Comparison of ENCODE assay signal across 12 cellular contexts in genomic region chr2:97715951-97716694, GRCh38. TPM values are rescaled to one million over a fixed set of nuclear protein-coding genes. Genes with fewer than 3 reads are reported as not detected.
A peak's percentile ranks its signal among the peaks of the same experiment; 100 is the strongest.
DNase-seq lines count a peak whose midpoint lies in the region; ATAC-seq and TF ChIP-seq lines count a peak whose summit lies in the region.
"Had no signal": no experiment of that assay in that cellular context is flagged by ENCODE, and none has a peak within 500 bp of the region (broad histone marks: within the 10 kb centered on the region; RNA-seq: fewer than 3 reads in every experiment).

No MANE protein-coding gene starts in this region.

- DNase-seq in activated naive CD4-positive, alpha-beta T cell treated with anti-CD3 and anti-CD28 coated beads for 36 hours, result no peak
- DNase-seq in activated naive CD4-positive, alpha-beta T cell treated with anti-CD3 and anti-CD28 coated beads, Interleukin-2, amount 50 U/mL, for 16 hours, result no peak
- no peak for DNase-seq in activated CD8-positive, alpha-beta T cell treated with anti-CD3 and anti-CD28 coated beads for 36 hours
- DNase-seq in left kidney (ENCODE audit: low read depth, low spot score) (peak; percentile 32), NCI-H2107 (lab: John Stamatoyannopoulos, UW) (no peak)
- DNase-seq in stimulated activated naive CD8-positive, alpha-beta T cell treated with anti-CD3 and anti-CD28 coated beads, Interleukin-15, amount 100 ng/mL, for 72 hours, result no peak
- DNase-seq: DMS79 treated with DMSO at 0.1 percent for 48 hours; NK-92 treated with Interleukin-12 subunit alpha and Interleukin-12 subunit beta, amount 100 ng/mL, for 24 hours; SJCRH30 had no signal

- no peak for TF ChIP-seq CTCF in activated CD8-positive, alpha-beta T cell treated with anti-CD3 and anti-CD28 coated beads for 36 hours (IDR thresholded peaks at IDR 0.05)

- H3K4me3 Mint-ChIP-seq in activated naive CD4-positive, alpha-beta T cell treated with anti-CD3 and anti-CD28 coated beads for 36 hours, result peak overlapping the region; percentile 85
- H3K4me3 Mint-ChIP-seq in activated CD8-positive, alpha-beta T cell treated with anti-CD3 and anti-CD28 coated beads for 36 hours, result peak overlapping the region; percentile 89
- H3K4me3 Mint-ChIP-seq in stimulated activated naive CD8-positive, alpha-beta T cell treated with anti-CD3 and anti-CD28 coated beads, Interleukin-15, amount 100 ng/mL, for 72 hours, result peak overlapping the region; percentile 92 to 98

- peaks cover 84% of the 10 kb centered on the region for H3K4me1 Mint-ChIP-seq in activated naive CD4-positive, alpha-beta T cell treated with anti-CD3 and anti-CD28 coated beads for 36 hours (ENCODE audit: low read depth)
- H3K4me1 Mint-ChIP-seq in activated CD8-positive, alpha-beta T cell treated with anti-CD3 and anti-CD28 coated beads for 36 hours (ENCODE audit: low read depth), result peaks cover 64% of the 10 kb centered on the region
- H3K4me1 Mint-ChIP-seq in stimulated activated naive CD8-positive, alpha-beta T cell treated with anti-CD3 and anti-CD28 coated beads, Interleukin-15, amount 100 ng/mL, for 72 hours, result peaks cover 91% of the 10 kb centered on the region

- CTCF ChIA-PET in activated naive CD4-positive, alpha-beta T cell treated with anti-CD3 and anti-CD28 coated beads for 36 hours (lab: Charles Lee), result interaction anchor here (0.6 to 1.5 kb wide), 2 partner anchors 13 to 18 kb away, joined by 3 to 7 read pairs; no protein-coding TSS in a partner anchor
- CTCF ChIA-PET in activated CD8-positive, alpha-beta T cell treated with anti-CD3 and anti-CD28 coated beads for 36 hours (lab: Charles Lee), result interaction anchor here (3.4 to 11.8 kb wide), 3 partner anchors 18 to 32 kb away, joined by 15 to 154 read pairs (median 143); no protein-coding TSS in a partner anchor

- H3K27ac Mint-ChIP-seq in activated naive CD4-positive, alpha-beta T cell treated with anti-CD3 and anti-CD28 coated beads for 36 hours, result peak overlapping the region; percentile 95
- H3K27ac Mint-ChIP-seq in activated CD8-positive, alpha-beta T cell treated with anti-CD3 and anti-CD28 coated beads for 36 hours, result peak overlapping the region; percentile 100
- H3K27ac Mint-ChIP-seq in stimulated activated naive CD8-positive, alpha-beta T cell treated with anti-CD3 and anti-CD28 coated beads, Interleukin-15, amount 100 ng/mL, for 72 hours, result peak overlapping the region; percentile 27 to 95

- no peak for ATAC-seq in activated CD8-positive, alpha-beta T cell treated with anti-CD3 and anti-CD28 coated beads for 36 hours
- ATAC-seq in stimulated activated naive CD8-positive, alpha-beta T cell treated with anti-CD3 and anti-CD28 coated beads, Interleukin-15, amount 100 ng/mL, for 72 hours, result no peak
- no peak for ATAC-seq in HG02588 (IDR thresholded peaks at IDR 0.05; ENCODE audit: unreplicated experiment)
- ATAC-seq in HG02884 (IDR thresholded peaks at IDR 0.05; ENCODE audit: unreplicated experiment), result no peak

- no peaks in the 10 kb centered on the region for H3K9me3 Mint-ChIP-seq in activated naive CD4-positive, alpha-beta T cell treated with anti-CD3 and anti-CD28 coated beads for 36 hours
- H3K9me3 Mint-ChIP-seq in activated CD8-positive, alpha-beta T cell treated with anti-CD3 and anti-CD28 coated beads for 36 hours, result no peaks in the 10 kb centered on the region
- H3K9me3 Mint-ChIP-seq in stimulated activated naive CD8-positive, alpha-beta T cell treated with anti-CD3 and anti-CD28 coated beads, Interleukin-15, amount 100 ng/mL, for 72 hours, result no peaks in the 10 kb centered on the region

- no peaks in the 10 kb centered on the region for H3K27me3 Mint-ChIP-seq in activated naive CD4-positive, alpha-beta T cell treated with anti-CD3 and anti-CD28 coated beads for 36 hours (ENCODE audit: low read depth)
- H3K27me3 Mint-ChIP-seq in activated CD8-positive, alpha-beta T cell treated with anti-CD3 and anti-CD28 coated beads for 36 hours, result no peaks in the 10 kb centered on the region
- no peaks in the 10 kb centered on the region for H3K27me3 Mint-ChIP-seq in stimulated activated naive CD8-positive, alpha-beta T cell treated with anti-CD3 and anti-CD28 coated beads, Interleukin-15, amount 100 ng/mL, for 72 hours

- H3K36me3 Mint-ChIP-seq in activated naive CD4-positive, alpha-beta T cell treated with anti-CD3 and anti-CD28 coated beads for 36 hours (ENCODE audit: low read depth), result peaks cover 47% of the 10 kb centered on the region
- peaks cover 71% of the 10 kb centered on the region for H3K36me3 Mint-ChIP-seq in activated CD8-positive, alpha-beta T cell treated with anti-CD3 and anti-CD28 coated beads for 36 hours (ENCODE audit: low read depth)

- intact Hi-C loops in activated naive CD4-positive, alpha-beta T cell treated with anti-CD3 and anti-CD28 coated beads for 36 hours (cut with micrococcal nuclease), result loop anchor here (10.0 kb wide), 1 partner anchor 1619 kb away; the partner anchor contains the start of genes EIF5B and TXNDC9
- intact Hi-C loops in activated CD8-positive, alpha-beta T cell treated with anti-CD3 and anti-CD28 coated beads for 36 hours (cut with micrococcal nuclease), result no loop called here

- POLR2A ChIA-PET in activated CD8-positive, alpha-beta T cell treated with anti-CD3 and anti-CD28 coated beads for 36 hours (lab: Charles Lee), result interaction anchor here (1.3 to 4.5 kb wide), 8 partner anchors 10 to 35 kb away, joined by 3 to 56 read pairs (median 23); no protein-coding TSS in a partner anchor

RNA-seq across cellular contexts. Expression of gene ZAP70, which starts 2.7 kb away (rescaled TPM):
- total RNA-seq in activated naive CD4-positive, alpha-beta T cell treated with anti-CD3 and anti-CD28 coated beads for 36 hours, result 100 to 1,000 TPM; 167 TPM
- 100 to 1,000 TPM; 218 TPM for total RNA-seq in activated CD8-positive, alpha-beta T cell treated with anti-CD3 and anti-CD28 coated beads for 36 hours
- total RNA-seq: H4 had no signal

RNA-seq across cellular contexts. Expression of gene C2orf92, which starts 46.6 kb away (rescaled TPM):
- total RNA-seq in activated naive CD4-positive, alpha-beta T cell treated with anti-CD3 and anti-CD28 coated beads for 36 hours, result 1 to 10 TPM; 2.7 to 2.8 TPM
- total RNA-seq in activated CD8-positive, alpha-beta T cell treated with anti-CD3 and anti-CD28 coated beads for 36 hours, result 10 to 100 TPM in 1 of 2 experiments, 1 to 10 TPM in 1; 6.8 to 11.7 TPM

RNA-seq across cellular contexts. Expression of gene ACTR1B, which starts 52.3 kb away (rescaled TPM):
- total RNA-seq in activated naive CD4-positive, alpha-beta T cell treated with anti-CD3 and anti-CD28 coated beads for 36 hours, result 100 to 1,000 TPM; 103 to 104 TPM
- 100 to 1,000 TPM; 143 to 150 TPM for total RNA-seq in activated CD8-positive, alpha-beta T cell treated with anti-CD3 and anti-CD28 coated beads for 36 hours
